Comparison of ENCODE assay signal across 37 cellular contexts in genomic region chr7:43130347-43130746, GRCh38. TPM values are rescaled to one million over a fixed set of nuclear protein-coding genes. Genes with fewer than 3 reads are reported as not detected.
"Had no signal": no experiment of that assay in that cellular context is flagged by ENCODE, and none has a peak within 500 bp of the region (broad histone marks: within the 10 kb centered on the region; RNA-seq: fewer than 3 reads in every experiment).

No MANE protein-coding gene starts in this region.

- H3K27me3 ChIP-seq: MG63 had no signal

- DNase-seq: Karpas-422, Kasumi-1, MG63, MM.1S, MV-4-11, NCI-H1048, NCI-H1092, NCI-H1092 treated with DMSO at 0.1 percent for 48 hours, NCI-H1105, NCI-H1105 treated with DMSO at 0.1 percent for 48 hours, NCI-H1417, NCI-H1417 treated with DMSO at 0.1 percent for 48 hours, NCI-H1436, NCI-H1436 treated with DMSO at 0.1 percent for 48 hours, NCI-H146, NCI-H1694, NCI-H1694 treated with DMSO at 0.1 percent for 48 hours, NCI-H187, NCI-H187 treated with DMSO at 0.1 percent for 48 hours, NCI-H1930, NCI-H2029, NCI-H2029 treated with DMSO at 0.1 percent for 48 hours, NCI-H2081, NCI-H2081 treated with DMSO at 0.1 percent for 48 hours, NCI-H2107, NCI-H2171, NCI-H2171 treated with DMSO at 0.1 percent for 48 hours, NCI-H2227 treated with DMSO at 0.1 percent for 48 hours, NCI-H226, NCI-H345, NCI-H446, NCI-H446 treated with DMSO at 0.1 percent for 48 hours, NCI-H510A, NCI-H510A treated with DMSO at 0.1 percent for 48 hours, NCI-H524 had no signal

- H3K9me3 ChIP-seq: MG63 had no signal

- H3K36me3 ChIP-seq: MG63 had no signal

- H3K4me3 ChIP-seq: MG63 had no signal

RNA-seq across cellular contexts. Expression of gene HECW1, which starts 17.9 kb away (rescaled TPM):
- total RNA-seq: LHCN-M2, MCF 10A had no signal
